In the genomic region with DNA sequence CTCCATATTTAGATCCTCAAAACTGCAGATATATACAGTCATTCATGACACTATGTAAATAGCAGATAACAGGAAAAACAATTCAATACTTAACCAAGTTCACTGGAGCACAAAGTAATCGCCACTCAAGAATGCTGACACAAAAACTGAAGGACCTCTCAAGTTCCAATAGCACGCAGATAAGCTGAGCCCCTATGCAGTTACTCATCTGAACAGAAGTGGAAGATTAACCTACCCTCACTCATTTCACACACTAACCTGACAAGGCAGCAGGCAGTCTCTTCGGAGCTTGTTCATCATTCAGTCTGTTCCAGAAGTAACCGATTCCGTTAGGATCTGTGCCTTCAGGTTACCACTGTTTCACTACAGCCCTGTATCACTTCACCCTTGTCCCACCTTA, we compare ENCODE assay signal across 20 cellular contexts. TPM values are rescaled to one million over a fixed set of nuclear protein-coding genes. Genes with fewer than 3 reads are reported as not detected.
DNase-seq lines count a peak whose midpoint lies in the region; ATAC-seq, FAIRE-seq and TF ChIP-seq lines count a peak whose summit lies in the region.
"Had no signal": no experiment of that assay in that cellular context is flagged by ENCODE, and none has a peak within 500 bp of the region (broad histone marks: within the 10 kb centered on the region; RNA-seq: fewer than 3 reads in every experiment).

No MANE protein-coding gene starts in this region.

- peaks cover 94% of the 10 kb centered on the region for H3K79me2 ChIP-seq in GM23248 (ENCODE audit: insufficient read depth)

- 0 out of 2 replicates have a peak overlapping the region, but pooled peaks have one; percentile 35 for H3K9ac ChIP-seq in GM23248

- H3K4me3 ChIP-seq in GM23248: no peak overlapping the region
- H3K4me3 ChIP-seq in gastrocnemius medialis: no peak overlapping the region
- no peak overlapping the region for H3K4me3 ChIP-seq in WERI-Rb-1 (ENCODE audit: low read depth, low read length)
- H3K4me3 ChIP-seq: GM23338, tibial artery had no signal

- H3K27me3 Mint-ChIP-seq in immature natural killer cell (ENCODE audit: low read depth in 3 of 3): peaks cover under 1 to 7% (median 2%) of the 10 kb centered on the region in 3 donors
- H3K27me3 Mint-ChIP-seq: activated CD8-positive, alpha-beta T cell treated with anti-CD3 and anti-CD28 coated beads for 36 hours; B cell had no signal

- TF ChIP-seq CTCF in gastrocnemius medialis (IDR thresholded peaks at IDR 0.05 in 4 of 5, conservative IDR thresholded peaks at IDR 0.05 in 1 of 5): no peak
- no peak for TF ChIP-seq CTCF in WERI-Rb-1 (IDR thresholded peaks at IDR 0.05; ENCODE audit: low read depth, low read length)

- H3K27me3 ChIP-seq in GM23248 (replicated peaks; ENCODE audit: insufficient read depth): no peaks in the 10 kb centered on the region
- no peaks in the 10 kb centered on the region for H3K27me3 ChIP-seq in gastrocnemius medialis
- no peaks in the 10 kb centered on the region for H3K27me3 ChIP-seq in WERI-Rb-1 (ENCODE audit: insufficient read depth, low read depth, severe bottlenecking)
- H3K27me3 ChIP-seq: tibial artery had no signal

- peak overlapping the region; percentile 67 for H3K27ac ChIP-seq in GM23248
- H3K27ac ChIP-seq in gastrocnemius medialis: peak overlapping the region in 3 of 4 donors; percentile 55 to 98 (median 58)
- no peak overlapping the region for H3K27ac ChIP-seq in WERI-Rb-1
- H3K27ac ChIP-seq: tibial artery had no signal

- peaks cover 4% of the 10 kb centered on the region; the same call in 1 of the 2 replicates for H4K20me1 ChIP-seq in GM23248 (ENCODE audit: insufficient read depth)

- no peak overlapping the region for H2AFZ ChIP-seq in GM23248
- H2AFZ ChIP-seq: GM23338 had no signal

- H3K9me3 ChIP-seq in GM23248 (ENCODE audit: low read depth): no peaks in the 10 kb centered on the region
- no peaks in the 10 kb centered on the region for H3K9me3 ChIP-seq in gastrocnemius medialis
- H3K9me3 ChIP-seq in WERI-Rb-1 (ENCODE audit: severe bottlenecking): no peaks in the 10 kb centered on the region
- H3K9me3 ChIP-seq: tibial artery had no signal

- H3K4me2 ChIP-seq in GM23248 (ENCODE audit: unreplicated experiment): peak overlapping the region; percentile 25
- H3K4me2 ChIP-seq: GM23338 had no signal

- H3K27ac Mint-ChIP-seq in immature natural killer cell: peak overlapping the region in 5 of 6 donors; percentile 36 to 94 (median 62)
- H3K27ac Mint-ChIP-seq: activated CD8-positive, alpha-beta T cell treated with anti-CD3 and anti-CD28 coated beads for 36 hours; B cell; GM23338 had no signal

- peaks cover 35% of the 10 kb centered on the region for H3F3A ChIP-seq in GM23248 (ENCODE audit: insufficient read depth)

- FAIRE-seq in RCC 7860 (lab: Jason Lieb, UNC): peak; percentile 96

- H3K4me3 Mint-ChIP-seq in immature natural killer cell: peak overlapping the region in 3 of 5 donors; percentile 14 to 49 (median 22)
- H3K4me3 Mint-ChIP-seq: activated CD8-positive, alpha-beta T cell treated with anti-CD3 and anti-CD28 coated beads for 36 hours; activated T-helper 1 cell treated with anti-CD3 and anti-CD28 coated beads, Interleukin-12 subunit alpha, Interleukin-12 subunit beta, Interleukin-2, Interleukin-4 antibody, amounts not matched to agents 30 ng/mL and 10 ng/mL and 1 ng/mL, durations not matched to agents 14 hours and 24 hours and 36 hours; B cell; GM23338 had no signal

- TF ChIP-seq POLR2A in gastrocnemius medialis (IDR thresholded peaks at IDR 0.05): no peak

- peaks cover 45% of the 10 kb centered on the region for H3K4me1 ChIP-seq in GM23248 (ENCODE audit: insufficient read depth)
- H3K4me1 ChIP-seq in gastrocnemius medialis: peaks cover 47% of the 10 kb centered on the region in 2 donors

- H3K4me1 Mint-ChIP-seq in immature natural killer cell: peaks cover 74 to 89% of the 10 kb centered on the region in 2 donors

- in situ Hi-C loops in GM23248 (cut with MboI) (no loop called here), gastrocnemius medialis (cut with MboI; ENCODE audit: low sequenced_read_pairs in 4 of 4) (no loop called here)

- whole genome bisulfite sequencing in GM23248 (ENCODE audit: low coverage in 1 of 2, low lambda C conversion rate in 2 of 2, missing lambda C conversion rate in 2 of 2), 2 experiments: 87 to 89% methylated on average over 5 of the region's 5 CpGs

- no peaks in the 10 kb centered on the region for H3K9me2 ChIP-seq in GM23248 (ENCODE audit: insufficient read depth)

- no peaks in the 10 kb centered on the region for H3K9me3 Mint-ChIP-seq in immature natural killer cell
- H3K9me3 Mint-ChIP-seq: activated CD8-positive, alpha-beta T cell treated with anti-CD3 and anti-CD28 coated beads for 36 hours; activated T-helper 1 cell treated with anti-CD3 and anti-CD28 coated beads, Interleukin-12 subunit alpha, Interleukin-12 subunit beta, Interleukin-2, Interleukin-4 antibody, amounts not matched to agents 30 ng/mL and 10 ng/mL and 1 ng/mL, durations not matched to agents 14 hours and 24 hours and 36 hours; GM23338 had no signal

- peaks cover 24 to 45% (median 24%) of the 10 kb centered on the region in 3 donors for H3K36me3 Mint-ChIP-seq in immature natural killer cell

- no peak for DNase-seq in GM23248
- peak; percentile 91 for DNase-seq in RCC 7860 (ENCODE audit: low spot score)
- DNase-seq in immature natural killer cell: no peak
- DNase-seq in gastrocnemius medialis: no peak
- DNase-seq in WERI-Rb-1: no peak
- DNase-seq in SIG-M5 treated with dmso at 0.1 percent for 504 hours (lab: John Stamatoyannopoulos, UW; ENCODE audit: unreplicated experiment): no peak
- DNase-seq: activated CD8-positive, alpha-beta T cell treated with anti-CD3 and anti-CD28 coated beads for 36 hours; central memory CD4-positive, alpha-beta T cell; DMS 273 treated with DMSO at 0.1 percent for 48 hours; KBM-7; left ventricle myocardium superior; NCI-H1092; NCI-H774; tibial artery had no signal

- intact Hi-C loops in gastrocnemius medialis (cut with DNase I; ENCODE audit: low total_unique reads): no loop called here

- H3K36me3 ChIP-seq in GM23248 (ENCODE audit: low read depth) (peaks cover 17% of the 10 kb centered on the region), gastrocnemius medialis (peaks cover 0 to 34% of the 10 kb centered on the region in 2 donors), WERI-Rb-1 (peaks cover 67% of the 10 kb centered on the region)

- no peak for ATAC-seq in gastrocnemius medialis
- no peak for ATAC-seq in GM18867 (IDR thresholded peaks at IDR 0.05; ENCODE audit: unreplicated experiment)
- no peak for ATAC-seq in GM21529 (IDR thresholded peaks at IDR 0.05; ENCODE audit: unreplicated experiment)
- ATAC-seq: activated CD8-positive, alpha-beta T cell treated with anti-CD3 and anti-CD28 coated beads for 36 hours; GM23338; left ventricle myocardium superior; Panc1 had no signal

RNA-seq across cellular contexts. Expression of a gene that starts 6.0 kb away (rescaled TPM):
- total RNA-seq in GM23248 (2014; rRNA removed; shearing (Covaris generic)): 23.9 and 31.0 TPM in 2 replicates
- polyA plus RNA-seq in GM23248 (2016; fragmentation: Nextera tagmentation; extraction: Ambion mirVana) (23.2 and 25.4 TPM in 2 replicates), immature natural killer cell (100 to 1,000 TPM in 1 of 3 donors, 10 to 100 TPM in 2; 41.4 to 121 (median 44.2) TPM)
- 10 to 100 TPM; 21.0 to 47.0 (median 38.9) TPM for total RNA-seq in gastrocnemius medialis
